In genomic region chr2:64222942-64223511, GRCh38 we compare ENCODE assay signal across 11 cellular contexts.
DNase-seq lines count a peak whose midpoint lies in the region; ATAC-seq and TF ChIP-seq lines count a peak whose summit lies in the region.
"Had no signal": no experiment of that assay in that cellular context is flagged by ENCODE, and none has a peak within 500 bp of the region (broad histone marks: within the 10 kb centered on the region; RNA-seq: fewer than 3 reads in every experiment).

No MANE protein-coding gene starts in this region.

- H3K36me3 ChIP-seq in heart right ventricle (no peaks in the 10 kb centered on the region), suprapubic skin (no peaks in the 10 kb centered on the region), thyroid gland (no peaks in the 10 kb centered on the region)
- H3K36me3 ChIP-seq: ascending aorta had no signal

- no peak for TF ChIP-seq EP300 in suprapubic skin (IDR thresholded peaks at IDR 0.05)

- WGBS in heart right ventricle, 2 donors = 68 to 77% methylated on average over 5 of the region's 5 CpGs
- WGBS in suprapubic skin = 76% methylated on average over 5 of the region's 5 CpGs
- WGBS in thyroid gland, 2 donors = 80 to 82% methylated on average over 5 of the region's 5 CpGs

- TF ChIP-seq CTCF in heart right ventricle (IDR thresholded peaks at IDR 0.05) = no peak
- TF ChIP-seq CTCF in suprapubic skin (IDR thresholded peaks at IDR 0.05) = no peak
- TF ChIP-seq CTCF in thyroid gland (IDR thresholded peaks at IDR 0.05) = no peak

- H3K36me3 Mint-ChIP-seq in activated naive CD4-positive, alpha-beta T cell treated with anti-CD3 and anti-CD28 coated beads, Interleukin-2, amount 50 U/mL, for 72 hours = peaks cover 0 to 11% of the 10 kb centered on the region in 2 donors

- H3K4me1 ChIP-seq in heart right ventricle = peaks cover 2 to 69% (median 35%) of the 10 kb centered on the region in 9 donors
- H3K4me1 ChIP-seq in suprapubic skin = peaks cover 32% of the 10 kb centered on the region
- peaks cover 8 to 17% of the 10 kb centered on the region in 2 donors for H3K4me1 ChIP-seq in thyroid gland

- H3K9me3 Mint-ChIP-seq in activated naive CD4-positive, alpha-beta T cell treated with anti-CD3 and anti-CD28 coated beads, Interleukin-2, amount 50 U/mL, for 72 hours = peaks cover 0 to 10% of the 10 kb centered on the region in 2 donors

- H3K27ac Mint-ChIP-seq in activated naive CD4-positive, alpha-beta T cell treated with anti-CD3 and anti-CD28 coated beads, Interleukin-2, amount 50 U/mL, for 72 hours = peak overlapping the region; percentile 73 to 74

- no peak for TF ChIP-seq POLR2A in suprapubic skin (IDR thresholded peaks at IDR 0.05)
- no peak for TF ChIP-seq POLR2A in thyroid gland (IDR thresholded peaks at IDR 0.05)

- H3K4me3 ChIP-seq in heart right ventricle (no peak overlapping the region), suprapubic skin (no peak overlapping the region), thyroid gland (replicated peaks in 1 of 3) (no peak overlapping the region)
- H3K4me3 ChIP-seq: ascending aorta had no signal

- H3K9me3 ChIP-seq in heart right ventricle (no peaks in the 10 kb centered on the region), suprapubic skin (no peaks in the 10 kb centered on the region), thyroid gland (no peaks in the 10 kb centered on the region)
- H3K9me3 ChIP-seq: ascending aorta had no signal

- H3K27me3 ChIP-seq in heart right ventricle (no peaks in the 10 kb centered on the region), suprapubic skin (no peaks in the 10 kb centered on the region), thyroid gland (no peaks in the 10 kb centered on the region)
- H3K27me3 ChIP-seq: ascending aorta had no signal

- ATAC-seq in heart right ventricle = no peak
- no peak for ATAC-seq in left ventricle myocardium superior
- peak; percentile 44 for ATAC-seq in HG02763 (IDR thresholded peaks at IDR 0.05; ENCODE audit: unreplicated experiment)
- ATAC-seq in activated naive CD4-positive, alpha-beta T cell treated with anti-CD3 and anti-CD28 coated beads, Interleukin-2, amount 50 U/mL, for 72 hours = peak; percentile 51 to 56
- no peak for ATAC-seq in GM21447 (IDR thresholded peaks at IDR 0.05; ENCODE audit: unreplicated experiment)

- no peak for DNase-seq in heart right ventricle
- no peak for DNase-seq in left ventricle myocardium superior
- no peak for DNase-seq in activated naive CD4-positive, alpha-beta T cell treated with anti-CD3 and anti-CD28 coated beads, Interleukin-2, amount 50 U/mL, for 72 hours (ENCODE audit: low spot score in 2 of 2)
- no peak for DNase-seq in suprapubic skin (ENCODE audit: low spot score in 2 of 2)
- no peak for DNase-seq in thyroid gland
- DNase-seq in AG08396 (ENCODE audit: low spot score) = no peak
- DNase-seq: T-helper 9 cell had no signal

- intact Hi-C loops in heart right ventricle (cut with DNase I) (loop anchor here in 2 of 10 donors (5.0 to 10.0 kb wide), 2 partner anchors 76 to 168 kb away; no protein-coding TSS in a partner anchor), left ventricle myocardium superior (cut with micrococcal nuclease) (no loop called here), thyroid gland (cut with DNase I) (no loop called here)

- peak overlapping the region in 6 of 10 donors; percentile 4 to 80 (median 32) for H3K27ac ChIP-seq in heart right ventricle
- H3K27ac ChIP-seq in suprapubic skin = peak overlapping the region; percentile 27
- H3K27ac ChIP-seq in thyroid gland = no peak overlapping the region
- H3K27ac ChIP-seq: ascending aorta, C4-2B had no signal

Comparison
In these comparisons a context has a peak if more than half of its experiments do, and no peak if none do; other contexts are left out.
1. ATAC-seq: peak in HG02763 (single experiment) and activated naive CD4-positive, alpha-beta T cell treated with anti-CD3 and anti-CD28 coated beads, Interleukin-2, amount 50 U/mL, for 72 hours (2 of 2); none in heart right ventricle (0 of 8), left ventricle myocardium superior (single experiment) and GM21447 (single experiment).
2. H3K27ac ChIP-seq: peak in heart right ventricle (6 of 10) and suprapubic skin (single experiment); none in thyroid gland (0 of 3).